ENCODE assay signal across 29 cellular contexts in genomic region chr21:35579520-35580293, GRCh38.
DNase-seq lines count a peak whose midpoint lies in the region; ATAC-seq, FAIRE-seq and TF ChIP-seq lines count a peak whose summit lies in the region.
"Had no signal": no experiment of that assay in that cellular context is flagged by ENCODE, and none has a peak within 500 bp of the region (broad histone marks: within the 10 kb centered on the region; RNA-seq: fewer than 3 reads in every experiment).

No MANE protein-coding gene starts in this region.

- no peak for TF ChIP-seq POLR2A in K562 (conservative IDR thresholded peaks at IDR 0.05)

- H3K27me3 ChIP-seq in GM23248 (replicated peaks; ENCODE audit: insufficient read depth) (no peaks in the 10 kb centered on the region), K562 (ENCODE audit: control insufficient read depth in 2 of 2, insufficient read depth in 2 of 2, low read length in 2 of 2) (peaks cover 0 to 5% of the 10 kb centered on the region in 2 experiments; a peak in 4 of 5 replicates), osteoblast (ENCODE audit: insufficient read depth, low read length) (no peaks in the 10 kb centered on the region), neuronal stem cell (ENCODE audit: control insufficient read depth in 3 of 3, insufficient read depth in 3 of 3, low read depth in 1 of 3, low read length in 3 of 3) (no peaks in the 10 kb centered on the region), Caco-2 (replicated peaks; ENCODE audit: control insufficient read depth, insufficient read depth, low read length) (no peaks in the 10 kb centered on the region)
- H3K27me3 ChIP-seq: pancreas, testis, uterus had no signal

- H2AFZ ChIP-seq in GM23248 (no peak overlapping the region), K562 (ENCODE audit: low read depth, low read length) (no peak overlapping the region), osteoblast (ENCODE audit: low read length) (no peak overlapping the region), neuronal stem cell (ENCODE audit: low read length) (no peak overlapping the region)
- H2AFZ ChIP-seq: GM23338, hepatocyte had no signal

- no peaks in the 10 kb centered on the region for H3K36me3 Mint-ChIP-seq in activated CD4-positive, alpha-beta T cell treated with anti-CD3 and anti-CD28 coated beads, Interleukin-2, amount 10 ng/mL, durations not matched to agents 24 days and 14 days (ENCODE audit: low read depth)
- no peaks in the 10 kb centered on the region for H3K36me3 Mint-ChIP-seq in Caco-2 (ENCODE audit: insufficient read depth, unreplicated experiment)
- H3K36me3 Mint-ChIP-seq: CD4-positive, alpha-beta memory T cell; stimulated activated memory B cell treated with anti-CD40 and anti-IgM and Interleukin-4, amounts not matched to agents 10 μg/mL and 1 μg/mL and 100 μg/mL, for 72 hours had no signal

- no peak for TF ChIP-seq RAD21 in K562 (CRISPR knock-in tag; conservative IDR thresholded peaks at IDR 0.05 in 1 of 2, IDR thresholded peaks at IDR 0.05 in 1 of 2)

- DNase-seq in activated CD4-positive, alpha-beta T cell treated with anti-CD3 and anti-CD28 coated beads, Interleukin-2, amount 10 ng/mL, durations not matched to agents 24 days and 14 days: no peak
- DNase-seq in activated CD4-positive, alpha-beta T cell treated with anti-CD3 and anti-CD28 coated beads for 1 hour: no peak
- DNase-seq in GM23248 (peak; percentile 16), K562 (ENCODE audit: extremely low read depth in 1 of 4, low spot score in 3 of 4) (no peak), osteoblast (ENCODE audit: insufficient read length, low spot score, missing footprints) (no peak), dermis blood vessel endothelial cell (no peak), neuronal stem cell (ENCODE audit: low spot score) (no peak), Caco-2 (no peak)
- DNase-seq: activated CD4-positive, alpha-beta T cell treated with anti-CD3 and anti-CD28 coated beads for 4 hours; activated gamma-delta T cell treated with Interleukin-2 at 50 U/mL for 16 hours; anterior cingulate cortex; CD4-positive, alpha-beta memory T cell; effector memory CD8-positive, alpha-beta T cell; HFFc6; NCI-H1694; pancreas; testis; uterus had no signal

- CTCF ChIA-PET in K562 (lab: Yijun Ruan, JAX; ENCODE audit: low intra/inter-chr PET ratio): no interaction called here
- CTCF ChIA-PET in Caco-2 (lab: Charles Lee): no interaction called here

- TF ChIP-seq CTCF in K562 (IDR thresholded peaks at IDR 0.05 in 2 of 3, conservative IDR thresholded peaks at IDR 0.05 in 1 of 3; ENCODE audit: insufficient read depth in 2 of 3, low read depth in 1 of 3, low read length in 3 of 3): no peak
- TF ChIP-seq CTCF in osteoblast (IDR thresholded peaks at IDR 0.05; ENCODE audit: extremely low read depth, low read depth, low read length): no peak
- TF ChIP-seq CTCF in Caco-2 (IDR thresholded peaks at IDR 0.05; ENCODE audit: insufficient read depth in 1 of 2, low read depth in 1 of 2, low read length in 1 of 2, severe bottlenecking in 1 of 2, unreplicated experiment in 1 of 2): no peak

- H3K9me3 ChIP-seq in GM23248 (ENCODE audit: low read depth): no peaks in the 10 kb centered on the region
- no peaks in the 10 kb centered on the region for H3K9me3 ChIP-seq in K562 (replicated peaks; ENCODE audit: control insufficient read depth, insufficient read depth, low read depth, low read length)
- no peaks in the 10 kb centered on the region for H3K9me3 ChIP-seq in osteoblast (ENCODE audit: low read depth, low read length)
- no peaks in the 10 kb centered on the region for H3K9me3 ChIP-seq in neuronal stem cell (replicated peaks in 1 of 2; ENCODE audit: control insufficient read depth in 2 of 2, insufficient read depth in 1 of 2, low read depth in 1 of 2, low read length in 2 of 2)
- no peaks in the 10 kb centered on the region for H3K9me3 ChIP-seq in Caco-2
- H3K9me3 ChIP-seq: esophagus muscularis mucosa, gastroesophageal sphincter, pancreas, testis, uterus had no signal

- no peaks in the 10 kb centered on the region for H3K36me3 ChIP-seq in GM23248 (ENCODE audit: low read depth)
- no peaks in the 10 kb centered on the region for H3K36me3 ChIP-seq in K562 (ENCODE audit: control insufficient read depth, insufficient read depth, low read length)
- no peaks in the 10 kb centered on the region for H3K36me3 ChIP-seq in osteoblast (ENCODE audit: insufficient read depth, low read length)
- no peaks in the 10 kb centered on the region for H3K36me3 ChIP-seq in neuronal stem cell (replicated peaks in 1 of 2; ENCODE audit: control insufficient read depth in 2 of 2, insufficient read depth in 2 of 2, low read length in 2 of 2)
- no peaks in the 10 kb centered on the region for H3K36me3 ChIP-seq in Caco-2 (ENCODE audit: control insufficient read depth, insufficient read depth, low read length)
- H3K36me3 ChIP-seq: esophagus muscularis mucosa, gastroesophageal sphincter, pancreas, uterus had no signal

- H3K4me3 ChIP-seq in GM23248 (no peak overlapping the region), K562 (no peak overlapping the region), osteoblast (ENCODE audit: insufficient read depth, low read length) (no peak overlapping the region), neuronal stem cell (ENCODE audit: low read length in 2 of 2) (no peak overlapping the region), Caco-2 (ENCODE audit: low read depth, low read length) (no peak overlapping the region)
- H3K4me3 ChIP-seq: coronary artery, esophagus muscularis mucosa, gastroesophageal sphincter, GM23338, hepatocyte, lung, pancreas, testis, uterus had no signal

- H4K91ac ChIP-seq in neuronal stem cell (ENCODE audit: low read depth, low read length, poor library complexity): no peak overlapping the region

- no peaks in the 10 kb centered on the region for H3K79me2 ChIP-seq in GM23248 (ENCODE audit: insufficient read depth)
- no peaks in the 10 kb centered on the region for H3K79me2 ChIP-seq in K562 (ENCODE audit: control insufficient read depth, insufficient read depth, low read length)
- no peaks in the 10 kb centered on the region for H3K79me2 ChIP-seq in osteoblast (ENCODE audit: insufficient read depth, low read length)
- H3K79me2 ChIP-seq: hepatocyte had no signal

- intact Hi-C loops in activated CD4-positive, alpha-beta T cell treated with anti-CD3 and anti-CD28 coated beads, Interleukin-2, amount 10 ng/mL, durations not matched to agents 24 days and 14 days (cut with micrococcal nuclease): loop anchor here (1.0 kb wide), 1 partner anchor 68 kb away; no protein-coding TSS in a partner anchor
- intact Hi-C loops in K562 (cut with micrococcal nuclease): no loop called here
- intact Hi-C loops in Caco-2 (cut with micrococcal nuclease; ENCODE audit: unreplicated experiment): no loop called here

- H3F3A ChIP-seq in GM23248 (ENCODE audit: insufficient read depth): peaks cover 18% of the 10 kb centered on the region; the same call in 1 of the 2 replicates

- H2BK15ac ChIP-seq in neuronal stem cell (ENCODE audit: low read length): no peak overlapping the region

- H4K8ac ChIP-seq in neuronal stem cell (ENCODE audit: low read depth, low read length): no peak overlapping the region

- BruUV-seq in K562 (replicated peaks; lab: Mats Ljungman, UMichigan) (no TSS peak), Caco-2 (replicated peaks; lab: Mats Ljungman, UMichigan) (no TSS peak)

- H3K27me3 Mint-ChIP-seq in activated CD4-positive, alpha-beta T cell treated with anti-CD3 and anti-CD28 coated beads, Interleukin-2, amount 10 ng/mL, durations not matched to agents 24 days and 14 days: no peaks in the 10 kb centered on the region
- H3K27me3 Mint-ChIP-seq in Caco-2 (ENCODE audit: insufficient read depth, unreplicated experiment): peaks cover 11% of the 10 kb centered on the region

- no peak for FAIRE-seq in K562 (lab: Jason Lieb, UNC)
- FAIRE-seq: A204.1, GM12891, pancreas had no signal

- H3K79me1 ChIP-seq in neuronal stem cell (ENCODE audit: low read depth, low read length): no peaks in the 10 kb centered on the region

- H4K20me1 ChIP-seq in GM23248 (ENCODE audit: insufficient read depth) (no peaks in the 10 kb centered on the region), K562 (replicated peaks; ENCODE audit: control insufficient read depth, insufficient read depth, low read length) (no peaks in the 10 kb centered on the region), osteoblast (ENCODE audit: insufficient read depth, low read length) (no peaks in the 10 kb centered on the region)

- H3K4me1 Mint-ChIP-seq in activated CD4-positive, alpha-beta T cell treated with anti-CD3 and anti-CD28 coated beads, Interleukin-2, amount 10 ng/mL, durations not matched to agents 24 days and 14 days: peaks cover 12% of the 10 kb centered on the region
- no peaks in the 10 kb centered on the region for H3K4me1 Mint-ChIP-seq in Caco-2 (ENCODE audit: low read depth, unreplicated experiment)
- H3K4me1 Mint-ChIP-seq: CD4-positive, alpha-beta memory T cell had no signal

- H3K9me3 Mint-ChIP-seq in activated CD4-positive, alpha-beta T cell treated with anti-CD3 and anti-CD28 coated beads, Interleukin-2, amount 10 ng/mL, durations not matched to agents 24 days and 14 days: peaks cover 4% of the 10 kb centered on the region
- H3K9me3 Mint-ChIP-seq in Caco-2 (ENCODE audit: unreplicated experiment): no peaks in the 10 kb centered on the region
- H3K9me3 Mint-ChIP-seq: CD4-positive, alpha-beta memory T cell; GM23338; HFFc6; nephron; stimulated activated memory B cell treated with anti-CD40 and anti-IgM and Interleukin-4, amounts not matched to agents 10 μg/mL and 1 μg/mL and 100 μg/mL, for 72 hours had no signal

- in situ Hi-C loops in GM23248 (cut with MboI): no loop called here
- in situ Hi-C loops in K562 (cut with MboI): no loop called here

- no peak overlapping the region for H3K18ac ChIP-seq in neuronal stem cell (ENCODE audit: low read length)

- TF ChIP-seq EP300 in K562 (IDR thresholded peaks at IDR 0.05; ENCODE audit: low read length): no peak

- H3K4me1 ChIP-seq in GM23248 (ENCODE audit: insufficient read depth) (peaks cover 39% of the 10 kb centered on the region), K562 (replicated peaks in 1 of 2; ENCODE audit: control insufficient read depth in 2 of 2, insufficient read depth in 2 of 2, low read length in 2 of 2) (no peaks in the 10 kb centered on the region), osteoblast (ENCODE audit: insufficient read depth, low read length) (peaks cover 45% of the 10 kb centered on the region), neuronal stem cell (ENCODE audit: control insufficient read depth in 2 of 2, insufficient read depth in 1 of 2, low read depth in 1 of 2, low read length in 2 of 2) (peaks cover 0 to 4% of the 10 kb centered on the region in 2 donors), Caco-2 (no peaks in the 10 kb centered on the region)
- H3K4me1 ChIP-seq: esophagus muscularis mucosa, gastroesophageal sphincter, pancreas, testis, uterus had no signal

- POLR2A ChIA-PET in K562 (lab: Yijun Ruan, JAX) (interaction anchor here (0.6 kb wide), 1 partner anchor 497 kb away, joined by 3 read pairs; no protein-coding TSS in a partner anchor), Caco-2 (lab: Charles Lee) (no interaction called here)

- WGBS in GM23248 (ENCODE audit: low coverage in 1 of 2, low lambda C conversion rate in 2 of 2, missing lambda C conversion rate in 2 of 2), 2 experiments: 96 to 98% methylated on average over 2 of the region's 2 CpGs
- WGBS in K562 (ENCODE audit: insufficient coverage, low coverage, missing lambda C conversion rate): 3% methylated on average over 2 of the region's 2 CpGs
- no CpG with 5 or more reads among the region's 2 CpGs for WGBS in neuronal stem cell (ENCODE audit: extremely low coverage in 2 of 2, insufficient read length in 2 of 2, insufficient replicate concordance in 1 of 2), 2 donors

- H3K9me2 ChIP-seq in GM23248 (ENCODE audit: insufficient read depth): no peaks in the 10 kb centered on the region

- H3K14ac ChIP-seq in neuronal stem cell (ENCODE audit: low read length): no peak overlapping the region

- H2AK5ac ChIP-seq in neuronal stem cell (ENCODE audit: low read depth, low read length): no peak overlapping the region

- H2BK5ac ChIP-seq in neuronal stem cell (ENCODE audit: low read length): no peak overlapping the region

- ATAC-seq in K562: no peak
- ATAC-seq: effector memory CD8-positive, alpha-beta T cell; gastroesophageal sphincter; GM23338; pancreas; stimulated activated memory B cell treated with anti-CD40 and anti-IgM and Interleukin-4, amounts not matched to agents 10 μg/mL and 1 μg/mL and 100 μg/mL, for 72 hours had no signal

- no peak overlapping the region for H2BK12ac ChIP-seq in neuronal stem cell (ENCODE audit: low read length)

- H3K4me2 ChIP-seq in GM23248 (ENCODE audit: unreplicated experiment) (no peak overlapping the region), K562 (ENCODE audit: insufficient read depth, low read length) (no peak overlapping the region), osteoblast (ENCODE audit: insufficient read depth, low read length) (peak overlapping the region; percentile 29), neuronal stem cell (ENCODE audit: insufficient read depth, low read length, poor library complexity, severe bottlenecking) (no peak overlapping the region)
- H3K4me2 ChIP-seq: GM23338, hepatocyte had no signal

- no peak overlapping the region for H3K4me3 Mint-ChIP-seq in activated CD4-positive, alpha-beta T cell treated with anti-CD3 and anti-CD28 coated beads, Interleukin-2, amount 10 ng/mL, durations not matched to agents 24 days and 14 days
- no peak overlapping the region for H3K4me3 Mint-ChIP-seq in Caco-2 (ENCODE audit: unreplicated experiment)
- H3K4me3 Mint-ChIP-seq: CD4-positive, alpha-beta memory T cell; effector memory CD8-positive, alpha-beta T cell; GM23338; HFFc6; nephron; stimulated activated memory B cell treated with anti-CD40 and anti-IgM and Interleukin-4, amounts not matched to agents 10 μg/mL and 1 μg/mL and 100 μg/mL, for 72 hours had no signal

- peak overlapping the region; percentile 66 for H3K27ac Mint-ChIP-seq in activated CD4-positive, alpha-beta T cell treated with anti-CD3 and anti-CD28 coated beads, Interleukin-2, amount 10 ng/mL, durations not matched to agents 24 days and 14 days
- no peak overlapping the region for H3K27ac Mint-ChIP-seq in Caco-2 (ENCODE audit: unreplicated experiment)
- H3K27ac Mint-ChIP-seq: CD4-positive, alpha-beta memory T cell; effector memory CD8-positive, alpha-beta T cell; GM23338; nephron; stimulated activated memory B cell treated with anti-CD40 and anti-IgM and Interleukin-4, amounts not matched to agents 10 μg/mL and 1 μg/mL and 100 μg/mL, for 72 hours had no signal

- no peak overlapping the region for H3K23ac ChIP-seq in neuronal stem cell (ENCODE audit: low read depth, low read length, poor library complexity)

- no peaks in the 10 kb centered on the region for H3K9me1 ChIP-seq in K562 (ENCODE audit: control insufficient read depth, insufficient read depth, low read length)

- H3K9ac ChIP-seq in GM23248 (no peak overlapping the region), K562 (ENCODE audit: insufficient read depth in 1 of 2, low read depth in 2 of 2, low read length in 2 of 2) (no peak overlapping the region), neuronal stem cell (ENCODE audit: low read depth, low read length, poor library complexity) (no peak overlapping the region)

- no peak overlapping the region for H3K4ac ChIP-seq in neuronal stem cell (ENCODE audit: low read length)

- no peak overlapping the region for H2BK120ac ChIP-seq in neuronal stem cell (ENCODE audit: low read depth, low read length)

- H3K27ac ChIP-seq in GM23248 (no peak overlapping the region), K562 (ENCODE audit: extremely low read depth, low read depth, low read length) (no peak overlapping the region), osteoblast (ENCODE audit: low read depth, low read length) (peak overlapping the region; percentile 91), neuronal stem cell (replicated peaks; ENCODE audit: low read length) (no peak overlapping the region)
- H3K27ac ChIP-seq: coronary artery, esophagus muscularis mucosa, gastroesophageal sphincter, hepatocyte, HL-60, pancreas, testis, uterus had no signal
